In the genomic region with DNA sequence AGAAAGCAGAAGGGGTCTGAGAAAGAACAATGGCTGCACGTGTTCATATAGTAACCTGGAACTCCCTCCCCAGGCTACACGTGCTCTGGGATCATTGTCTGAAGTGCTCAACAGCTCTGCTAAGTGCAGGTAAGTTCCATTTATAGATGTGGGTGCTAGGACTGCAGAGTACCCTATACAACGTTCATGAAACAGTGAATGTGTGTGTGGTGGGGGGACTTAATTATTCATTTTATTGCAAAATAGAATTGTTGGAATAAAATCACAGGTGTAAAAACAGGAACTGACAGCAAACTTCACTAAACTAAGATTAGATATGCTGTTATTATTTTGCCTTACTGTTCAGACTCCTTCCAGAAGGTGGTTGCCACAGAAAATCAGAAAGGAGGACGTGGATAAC, we compare ENCODE assay signal across 1 cellular context.
TF ChIP-seq lines count a peak whose summit lies in the region.

No MANE protein-coding gene starts in this region.

TF ChIP-seq in IMR-90, 13 proteins besides CTCF, POLR2A, EP300 and RAD21 (continued from another document):
- TF ChIP-seq CHD1 (IDR thresholded peaks at IDR 0.05; ENCODE audit: low read depth, low read length), result no peak
